In the genomic region with DNA sequence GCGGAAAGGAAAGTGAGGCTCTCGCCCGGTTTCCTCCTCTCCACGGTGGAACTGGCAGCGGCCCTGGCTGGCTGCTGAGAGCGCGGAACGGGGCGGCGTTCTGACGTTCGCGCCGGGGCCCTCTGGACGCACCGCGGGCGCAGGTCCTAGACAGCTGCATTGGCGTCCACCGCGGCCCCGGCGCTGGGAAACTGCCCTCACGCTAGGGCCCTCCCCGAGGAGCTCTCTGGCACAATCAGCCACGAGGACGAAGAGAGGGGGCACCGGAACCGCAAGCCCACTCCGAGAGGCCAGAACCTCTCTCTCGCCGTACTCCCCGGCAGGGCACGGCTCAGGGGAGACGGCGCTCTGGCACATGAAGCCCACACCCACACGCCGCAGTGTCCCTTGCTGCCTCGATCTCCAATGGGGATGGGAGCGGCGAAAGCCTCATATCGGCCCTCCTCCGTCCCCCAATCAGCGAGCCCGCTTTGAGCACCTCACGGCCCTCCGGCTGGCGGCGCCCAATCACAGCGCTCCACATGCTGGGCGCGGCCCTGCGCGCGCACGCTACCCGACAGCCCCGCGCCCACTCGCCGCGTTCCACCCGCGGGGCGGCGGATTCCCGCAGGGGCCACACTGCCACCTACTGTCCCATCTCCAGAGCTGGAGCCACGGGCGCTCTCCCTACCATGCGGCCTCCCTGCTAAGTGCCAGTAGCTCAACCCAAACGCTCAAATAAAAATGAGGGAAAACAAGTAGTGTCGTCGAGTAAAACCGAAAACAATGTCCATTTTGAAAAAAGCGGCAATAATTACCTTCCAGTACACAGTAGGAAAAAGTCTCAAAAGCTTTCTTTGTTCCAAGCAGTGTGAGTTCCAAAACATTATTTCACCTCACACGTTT, we compare ENCODE assay signal across 1 cellular context.
TF ChIP-seq lines count a peak whose summit lies in the region.

No MANE protein-coding gene starts in this region.

TF ChIP-seq in HEK293, 187 proteins besides CTCF, POLR2A, EP300 and RAD21 (continued from another document and continues in another):
- TF ChIP-seq, protein P1, sequence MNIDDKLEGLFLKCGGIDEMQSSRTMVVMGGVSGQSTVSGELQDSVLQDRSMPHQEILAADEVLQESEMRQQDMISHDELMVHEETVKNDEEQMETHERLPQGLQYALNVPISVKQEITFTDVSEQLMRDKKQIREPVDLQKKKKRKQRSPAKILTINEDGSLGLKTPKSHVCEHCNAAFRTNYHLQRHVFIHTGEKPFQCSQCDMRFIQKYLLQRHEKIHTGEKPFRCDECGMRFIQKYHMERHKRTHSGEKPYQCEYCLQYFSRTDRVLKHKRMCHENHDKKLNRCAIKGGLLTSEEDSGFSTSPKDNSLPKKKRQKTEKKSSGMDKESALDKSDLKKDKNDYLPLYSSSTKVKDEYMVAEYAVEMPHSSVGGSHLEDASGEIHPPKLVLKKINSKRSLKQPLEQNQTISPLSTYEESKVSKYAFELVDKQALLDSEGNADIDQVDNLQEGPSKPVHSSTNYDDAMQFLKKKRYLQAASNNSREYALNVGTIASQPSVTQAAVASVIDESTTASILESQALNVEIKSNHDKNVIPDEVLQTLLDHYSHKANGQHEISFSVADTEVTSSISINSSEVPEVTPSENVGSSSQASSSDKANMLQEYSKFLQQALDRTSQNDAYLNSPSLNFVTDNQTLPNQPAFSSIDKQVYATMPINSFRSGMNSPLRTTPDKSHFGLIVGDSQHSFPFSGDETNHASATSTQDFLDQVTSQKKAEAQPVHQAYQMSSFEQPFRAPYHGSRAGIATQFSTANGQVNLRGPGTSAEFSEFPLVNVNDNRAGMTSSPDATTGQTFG (tag by site-specific recombination; IDR thresholded peaks at IDR 0.05; ENCODE audit: borderline replicate concordance), result no peak
- TF ChIP-seq, protein P2, sequence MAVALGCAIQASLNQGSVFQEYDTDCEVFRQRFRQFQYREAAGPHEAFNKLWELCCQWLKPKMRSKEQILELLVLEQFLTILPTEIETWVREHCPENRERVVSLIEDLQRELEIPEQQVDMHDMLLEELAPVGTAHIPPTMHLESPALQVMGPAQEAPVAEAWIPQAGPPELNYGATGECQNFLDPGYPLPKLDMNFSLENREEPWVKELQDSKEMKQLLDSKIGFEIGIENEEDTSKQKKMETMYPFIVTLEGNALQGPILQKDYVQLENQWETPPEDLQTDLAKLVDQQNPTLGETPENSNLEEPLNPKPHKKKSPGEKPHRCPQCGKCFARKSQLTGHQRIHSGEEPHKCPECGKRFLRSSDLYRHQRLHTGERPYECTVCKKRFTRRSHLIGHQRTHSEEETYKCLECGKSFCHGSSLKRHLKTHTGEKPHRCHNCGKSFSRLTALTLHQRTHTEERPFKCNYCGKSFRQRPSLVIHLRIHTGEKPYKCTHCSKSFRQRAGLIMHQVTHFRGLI (tag by site-specific recombination; IDR thresholded peaks at IDR 0.05), result peak; percentile 76
- TF ChIP-seq ZSCAN16 (tag by site-specific recombination; IDR thresholded peaks at IDR 0.05) (no peak), ZNF629 (tag by site-specific recombination; IDR thresholded peaks at IDR 0.05) (peak; percentile 72; the same call in 1 of the 2 replicates), ZNF2 (tag by site-specific recombination; IDR thresholded peaks at IDR 0.05) (peak; percentile 91), ZFP37 (tag by site-specific recombination; IDR thresholded peaks at IDR 0.05) (peak; percentile 97), ZNF423 (tag by site-specific recombination; IDR thresholded peaks at IDR 0.05) (0 out of 2 replicates have a peak, but pooled peaks have one; percentile 42), ZFHX2 (tag by site-specific recombination; conservative IDR thresholded peaks at IDR 0.05) (peak; percentile 94), ZNF121 (tag by site-specific recombination; IDR thresholded peaks at IDR 0.05) (peak; percentile 57; the same call in 1 of the 2 replicates), WT1 (tag by site-specific recombination; IDR thresholded peaks at IDR 0.05) (peak; percentile 46), ZEB2 (tag by site-specific recombination; IDR thresholded peaks at IDR 0.05) (peak; percentile 79; the same call in 1 of the 2 replicates), EGR2 (tag by site-specific recombination; IDR thresholded peaks at IDR 0.05; ENCODE audit: low read depth) (peak; percentile 78), ZNF335 (tag by site-specific recombination; conservative IDR thresholded peaks at IDR 0.05) (peak; percentile 98), REPIN1 (tag by site-specific recombination; IDR thresholded peaks at IDR 0.05; ENCODE audit: low read depth) (peak; percentile 50; the same call in 1 of the 2 replicates), ZNF24 (tag by site-specific recombination; IDR thresholded peaks at IDR 0.05) (peak; percentile 47; the same call in 1 of the 2 replicates), ZBTB7A (tag by site-specific recombination; IDR thresholded peaks at IDR 0.05; ENCODE audit: low read depth) (peak; percentile 11; the same call in 1 of the 2 replicates), ZNF610 (tag by site-specific recombination; IDR thresholded peaks at IDR 0.05; ENCODE audit: borderline replicate concordance) (peak; percentile 66; the same call in 1 of the 2 replicates), ZNF777 (tag by site-specific recombination; IDR thresholded peaks at IDR 0.05; ENCODE audit: borderline replicate concordance) (no peak), IKZF3 (tag by site-specific recombination; IDR thresholded peaks at IDR 0.05) (peak; percentile 63), ZNF114 (tag by site-specific recombination; IDR thresholded peaks at IDR 0.05) (no peak), ZNF791 (tag by site-specific recombination; IDR thresholded peaks at IDR 0.05) (no peak), ZNF654 (tag by site-specific recombination; IDR thresholded peaks at IDR 0.05; ENCODE audit: low read depth) (peak; percentile 87), BCL11B (tag by site-specific recombination; IDR thresholded peaks at IDR 0.05; ENCODE audit: low read depth) (0 out of 2 replicates have a peak, but pooled peaks have one; percentile 43), HOXC10 (CRISPR knock-in tag; IDR thresholded peaks at IDR 0.05) (no peak), ZNF341 (tag by site-specific recombination; IDR thresholded peaks at IDR 0.05; ENCODE audit: low read depth) (peak; percentile 21; the same call in 1 of the 2 replicates), KLF10 (tag by site-specific recombination; IDR thresholded peaks at IDR 0.05) (peak; percentile 92; the same call in 1 of the 2 replicates), PRDM1 (tag by site-specific recombination; IDR thresholded peaks at IDR 0.05) (peak; percentile 69), KLF1 (tag by site-specific recombination; IDR thresholded peaks at IDR 0.05) (peak; percentile 73)
- TF ChIP-seq, protein P3, sequence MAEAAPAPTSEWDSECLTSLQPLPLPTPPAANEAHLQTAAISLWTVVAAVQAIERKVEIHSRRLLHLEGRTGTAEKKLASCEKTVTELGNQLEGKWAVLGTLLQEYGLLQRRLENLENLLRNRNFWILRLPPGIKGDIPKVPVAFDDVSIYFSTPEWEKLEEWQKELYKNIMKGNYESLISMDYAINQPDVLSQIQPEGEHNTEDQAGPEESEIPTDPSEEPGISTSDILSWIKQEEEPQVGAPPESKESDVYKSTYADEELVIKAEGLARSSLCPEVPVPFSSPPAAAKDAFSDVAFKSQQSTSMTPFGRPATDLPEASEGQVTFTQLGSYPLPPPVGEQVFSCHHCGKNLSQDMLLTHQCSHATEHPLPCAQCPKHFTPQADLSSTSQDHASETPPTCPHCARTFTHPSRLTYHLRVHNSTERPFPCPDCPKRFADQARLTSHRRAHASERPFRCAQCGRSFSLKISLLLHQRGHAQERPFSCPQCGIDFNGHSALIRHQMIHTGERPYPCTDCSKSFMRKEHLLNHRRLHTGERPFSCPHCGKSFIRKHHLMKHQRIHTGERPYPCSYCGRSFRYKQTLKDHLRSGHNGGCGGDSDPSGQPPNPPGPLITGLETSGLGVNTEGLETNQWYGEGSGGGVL (tag by site-specific recombination; IDR thresholded peaks at IDR 0.05), result peak; percentile 63
- TF ChIP-seq, protein P4, sequence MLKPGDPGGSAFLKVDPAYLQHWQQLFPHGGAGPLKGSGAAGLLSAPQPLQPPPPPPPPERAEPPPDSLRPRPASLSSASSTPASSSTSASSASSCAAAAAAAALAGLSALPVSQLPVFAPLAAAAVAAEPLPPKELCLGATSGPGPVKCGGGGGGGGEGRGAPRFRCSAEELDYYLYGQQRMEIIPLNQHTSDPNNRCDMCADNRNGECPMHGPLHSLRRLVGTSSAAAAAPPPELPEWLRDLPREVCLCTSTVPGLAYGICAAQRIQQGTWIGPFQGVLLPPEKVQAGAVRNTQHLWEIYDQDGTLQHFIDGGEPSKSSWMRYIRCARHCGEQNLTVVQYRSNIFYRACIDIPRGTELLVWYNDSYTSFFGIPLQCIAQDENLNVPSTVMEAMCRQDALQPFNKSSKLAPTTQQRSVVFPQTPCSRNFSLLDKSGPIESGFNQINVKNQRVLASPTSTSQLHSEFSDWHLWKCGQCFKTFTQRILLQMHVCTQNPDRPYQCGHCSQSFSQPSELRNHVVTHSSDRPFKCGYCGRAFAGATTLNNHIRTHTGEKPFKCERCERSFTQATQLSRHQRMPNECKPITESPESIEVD (tag by site-specific recombination; IDR thresholded peaks at IDR 0.05), result peak; percentile 36; the same call in 1 of the 2 replicates
- TF ChIP-seq, protein P5, sequence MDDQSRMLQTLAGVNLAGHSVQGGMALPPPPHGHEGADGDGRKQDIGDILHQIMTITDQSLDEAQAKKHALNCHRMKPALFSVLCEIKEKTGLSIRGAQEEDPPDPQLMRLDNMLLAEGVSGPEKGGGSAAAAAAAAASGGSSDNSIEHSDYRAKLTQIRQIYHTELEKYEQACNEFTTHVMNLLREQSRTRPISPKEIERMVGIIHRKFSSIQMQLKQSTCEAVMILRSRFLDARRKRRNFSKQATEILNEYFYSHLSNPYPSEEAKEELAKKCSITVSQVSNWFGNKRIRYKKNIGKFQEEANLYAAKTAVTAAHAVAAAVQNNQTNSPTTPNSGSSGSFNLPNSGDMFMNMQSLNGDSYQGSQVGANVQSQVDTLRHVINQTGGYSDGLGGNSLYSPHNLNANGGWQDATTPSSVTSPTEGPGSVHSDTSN (CRISPR knock-in tag; IDR thresholded peaks at IDR 0.05), result peak; percentile 75; the same call in 1 of the 2 replicates
- TF ChIP-seq, protein P6, sequence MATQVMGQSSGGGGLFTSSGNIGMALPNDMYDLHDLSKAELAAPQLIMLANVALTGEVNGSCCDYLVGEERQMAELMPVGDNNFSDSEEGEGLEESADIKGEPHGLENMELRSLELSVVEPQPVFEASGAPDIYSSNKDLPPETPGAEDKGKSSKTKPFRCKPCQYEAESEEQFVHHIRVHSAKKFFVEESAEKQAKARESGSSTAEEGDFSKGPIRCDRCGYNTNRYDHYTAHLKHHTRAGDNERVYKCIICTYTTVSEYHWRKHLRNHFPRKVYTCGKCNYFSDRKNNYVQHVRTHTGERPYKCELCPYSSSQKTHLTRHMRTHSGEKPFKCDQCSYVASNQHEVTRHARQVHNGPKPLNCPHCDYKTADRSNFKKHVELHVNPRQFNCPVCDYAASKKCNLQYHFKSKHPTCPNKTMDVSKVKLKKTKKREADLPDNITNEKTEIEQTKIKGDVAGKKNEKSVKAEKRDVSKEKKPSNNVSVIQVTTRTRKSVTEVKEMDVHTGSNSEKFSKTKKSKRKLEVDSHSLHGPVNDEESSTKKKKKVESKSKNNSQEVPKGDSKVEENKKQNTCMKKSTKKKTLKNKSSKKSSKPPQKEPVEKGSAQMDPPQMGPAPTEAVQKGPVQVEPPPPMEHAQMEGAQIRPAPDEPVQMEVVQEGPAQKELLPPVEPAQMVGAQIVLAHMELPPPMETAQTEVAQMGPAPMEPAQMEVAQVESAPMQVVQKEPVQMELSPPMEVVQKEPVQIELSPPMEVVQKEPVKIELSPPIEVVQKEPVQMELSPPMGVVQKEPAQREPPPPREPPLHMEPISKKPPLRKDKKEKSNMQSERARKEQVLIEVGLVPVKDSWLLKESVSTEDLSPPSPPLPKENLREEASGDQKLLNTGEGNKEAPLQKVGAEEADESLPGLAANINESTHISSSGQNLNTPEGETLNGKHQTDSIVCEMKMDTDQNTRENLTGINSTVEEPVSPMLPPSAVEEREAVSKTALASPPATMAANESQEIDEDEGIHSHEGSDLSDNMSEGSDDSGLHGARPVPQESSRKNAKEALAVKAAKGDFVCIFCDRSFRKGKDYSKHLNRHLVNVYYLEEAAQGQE (tag by site-specific recombination; IDR thresholded peaks at IDR 0.05), result peak; percentile 45; the same call in 1 of the 2 replicates
- TF ChIP-seq, protein P7, sequence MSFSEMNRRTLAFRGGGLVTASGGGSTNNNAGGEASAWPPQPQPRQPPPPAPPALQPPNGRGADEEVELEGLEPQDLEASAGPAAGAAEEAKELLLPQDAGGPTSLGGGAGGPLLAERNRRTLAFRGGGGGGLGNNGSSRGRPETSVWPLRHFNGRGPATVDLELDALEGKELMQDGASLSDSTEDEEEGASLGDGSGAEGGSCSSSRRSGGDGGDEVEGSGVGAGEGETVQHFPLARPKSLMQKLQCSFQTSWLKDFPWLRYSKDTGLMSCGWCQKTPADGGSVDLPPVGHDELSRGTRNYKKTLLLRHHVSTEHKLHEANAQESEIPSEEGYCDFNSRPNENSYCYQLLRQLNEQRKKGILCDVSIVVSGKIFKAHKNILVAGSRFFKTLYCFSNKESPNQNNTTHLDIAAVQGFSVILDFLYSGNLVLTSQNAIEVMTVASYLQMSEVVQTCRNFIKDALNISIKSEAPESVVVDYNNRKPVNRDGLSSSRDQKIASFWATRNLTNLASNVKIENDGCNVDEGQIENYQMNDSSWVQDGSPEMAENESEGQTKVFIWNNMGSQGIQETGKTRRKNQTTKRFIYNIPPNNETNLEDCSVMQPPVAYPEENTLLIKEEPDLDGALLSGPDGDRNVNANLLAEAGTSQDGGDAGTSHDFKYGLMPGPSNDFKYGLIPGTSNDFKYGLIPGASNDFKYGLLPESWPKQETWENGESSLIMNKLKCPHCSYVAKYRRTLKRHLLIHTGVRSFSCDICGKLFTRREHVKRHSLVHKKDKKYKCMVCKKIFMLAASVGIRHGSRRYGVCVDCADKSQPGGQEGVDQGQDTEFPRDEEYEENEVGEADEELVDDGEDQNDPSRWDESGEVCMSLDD (tag by site-specific recombination; IDR thresholded peaks at IDR 0.05), result peak; percentile 87
- TF ChIP-seq, protein P8, sequence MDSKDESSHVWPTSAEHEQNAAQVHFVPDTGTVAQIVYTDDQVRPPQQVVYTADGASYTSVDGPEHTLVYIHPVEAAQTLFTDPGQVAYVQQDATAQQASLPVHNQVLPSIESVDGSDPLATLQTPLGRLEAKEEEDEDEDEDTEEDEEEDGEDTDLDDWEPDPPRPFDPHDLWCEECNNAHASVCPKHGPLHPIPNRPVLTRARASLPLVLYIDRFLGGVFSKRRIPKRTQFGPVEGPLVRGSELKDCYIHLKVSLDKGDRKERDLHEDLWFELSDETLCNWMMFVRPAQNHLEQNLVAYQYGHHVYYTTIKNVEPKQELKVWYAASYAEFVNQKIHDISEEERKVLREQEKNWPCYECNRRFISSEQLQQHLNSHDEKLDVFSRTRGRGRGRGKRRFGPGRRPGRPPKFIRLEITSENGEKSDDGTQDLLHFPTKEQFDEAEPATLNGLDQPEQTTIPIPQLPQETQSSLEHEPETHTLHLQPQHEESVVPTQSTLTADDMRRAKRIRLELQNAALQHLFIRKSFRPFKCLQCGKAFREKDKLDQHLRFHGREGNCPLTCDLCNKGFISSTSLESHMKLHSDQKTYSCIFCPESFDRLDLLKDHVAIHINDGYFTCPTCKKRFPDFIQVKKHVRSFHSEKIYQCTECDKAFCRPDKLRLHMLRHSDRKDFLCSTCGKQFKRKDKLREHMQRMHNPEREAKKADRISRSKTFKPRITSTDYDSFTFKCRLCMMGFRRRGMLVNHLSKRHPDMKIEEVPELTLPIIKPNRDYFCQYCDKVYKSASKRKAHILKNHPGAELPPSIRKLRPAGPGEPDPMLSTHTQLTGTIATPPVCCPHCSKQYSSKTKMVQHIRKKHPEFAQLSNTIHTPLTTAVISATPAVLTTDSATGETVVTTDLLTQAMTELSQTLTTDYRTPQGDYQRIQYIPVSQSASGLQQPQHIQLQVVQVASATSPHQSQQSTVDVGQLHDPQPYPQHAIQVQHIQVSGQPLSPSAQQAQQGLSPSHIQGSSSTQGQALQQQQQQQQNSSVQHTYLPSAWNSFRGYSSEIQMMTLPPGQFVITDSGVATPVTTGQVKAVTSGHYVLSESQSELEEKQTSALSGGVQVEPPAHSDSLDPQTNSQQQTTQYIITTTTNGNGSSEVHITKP (tag by site-specific recombination; IDR thresholded peaks at IDR 0.05), result peak; percentile 61
